Comparison of ENCODE assay signal across 26 cellular contexts in genomic region chr1:116413414-116413813, GRCh38.
"Had no signal": no experiment of that assay in that cellular context is flagged by ENCODE, and none has a peak within 500 bp of the region (broad histone marks: within the 10 kb centered on the region; RNA-seq: fewer than 3 reads in every experiment).

No MANE protein-coding gene starts in this region.

- FAIRE-seq: endothelial cell of umbilical vein, frontal cortex, small intestine, TTC549 had no signal

- H3K9me3 Mint-ChIP-seq: activated naive CD8-positive, alpha-beta T cell treated with anti-CD3 and anti-CD28 coated beads, Interleukin-2, amount 10 ng/mL, durations not matched to agents 7 days and 5 days; activated T-helper 17 cell treated with anti-CD3 and anti-CD28 coated beads, Interleukin-2, amount 50 U/mL, for 72 hours; effector memory CD8-positive, alpha-beta T cell; immature natural killer cell; stimulated activated effector memory CD8-positive, alpha-beta T cell treated with anti-CD3 and anti-CD28 coated beads, Interleukin-12 subunit alpha, Interleukin-12 subunit beta, amount 100 ng/mL, for 72 hours had no signal

- H2AFZ ChIP-seq: hepatocyte had no signal

- H3K27me3 Mint-ChIP-seq: activated naive CD8-positive, alpha-beta T cell treated with anti-CD3 and anti-CD28 coated beads, Interleukin-2, amount 10 ng/mL, durations not matched to agents 7 days and 5 days; activated T-helper 17 cell treated with anti-CD3 and anti-CD28 coated beads, Interleukin-2, amount 50 U/mL, for 72 hours; effector memory CD8-positive, alpha-beta T cell; stimulated activated naive CD8-positive, alpha-beta T cell treated with anti-CD3 and anti-CD28 coated beads, Interleukin-15, amount 100 ng/mL, for 72 hours had no signal

- H3K4me3 Mint-ChIP-seq: activated CD8-positive, alpha-beta T cell treated with anti-CD3 and anti-CD28 coated beads, Interleukin-2, amount 10 ng/mL, durations not matched to agents 7 days and 5 days; activated naive CD8-positive, alpha-beta T cell treated with anti-CD3 and anti-CD28 coated beads, Interleukin-2, amount 10 ng/mL, durations not matched to agents 7 days and 5 days; activated T-helper 17 cell treated with anti-CD3 and anti-CD28 coated beads, Interleukin-2, amount 50 U/mL, for 72 hours; effector memory CD8-positive, alpha-beta T cell; immature natural killer cell; stimulated activated effector memory CD8-positive, alpha-beta T cell treated with anti-CD3 and anti-CD28 coated beads, Interleukin-12 subunit alpha, Interleukin-12 subunit beta, amount 100 ng/mL, for 72 hours; stimulated activated naive CD8-positive, alpha-beta T cell treated with anti-CD3 and anti-CD28 coated beads, Interleukin-15, amount 100 ng/mL, for 72 hours had no signal

- H3K27me3 ChIP-seq: dorsolateral prefrontal cortex, esophagus muscularis mucosa, hepatocyte, left lung, suprapubic skin, tibial nerve had no signal

- H3K4me2 ChIP-seq: hepatocyte had no signal

- H3K4me3 ChIP-seq: dorsolateral prefrontal cortex, esophagus muscularis mucosa, hepatocyte, left lung, suprapubic skin, tibial nerve had no signal

- H3K9me3 ChIP-seq: esophagus muscularis mucosa, left lung, suprapubic skin, tibial nerve had no signal

- ATAC-seq: activated CD8-positive, alpha-beta T cell treated with anti-CD3 and anti-CD28 coated beads, Interleukin-2, amount 10 ng/mL, durations not matched to agents 7 days and 5 days; activated T-helper 17 cell treated with anti-CD3 and anti-CD28 coated beads, Interleukin-2, amount 50 U/mL, for 72 hours; effector memory CD8-positive, alpha-beta T cell; sciatic nerve; stimulated activated effector memory CD8-positive, alpha-beta T cell treated with anti-CD3 and anti-CD28 coated beads, Interleukin-12 subunit alpha, Interleukin-12 subunit beta, amount 100 ng/mL, for 72 hours; stimulated activated naive CD8-positive, alpha-beta T cell treated with anti-CD3 and anti-CD28 coated beads, Interleukin-15, amount 100 ng/mL, for 72 hours had no signal

- H3K36me3 Mint-ChIP-seq: stimulated activated effector memory CD8-positive, alpha-beta T cell treated with anti-CD3 and anti-CD28 coated beads, Interleukin-12 subunit alpha, Interleukin-12 subunit beta, amount 100 ng/mL, for 72 hours had no signal

- DNase-seq: activated CD4-positive, alpha-beta T cell treated with anti-CD3 and anti-CD28 coated beads for 1 hour; activated CD4-positive, alpha-beta T cell treated with anti-CD3 and anti-CD28 coated beads, Interleukin-2, amount 50 U/mL, for 1 hour; activated CD8-positive, alpha-beta T cell treated with anti-CD3 and anti-CD28 coated beads, Interleukin-2, amount 10 ng/mL, durations not matched to agents 7 days and 5 days; activated naive CD8-positive, alpha-beta T cell treated with anti-CD3 and anti-CD28 coated beads, Interleukin-2, amount 10 ng/mL, durations not matched to agents 7 days and 5 days; amygdala; dorsolateral prefrontal cortex; effector memory CD8-positive, alpha-beta T cell; glutamatergic neuron; immature natural killer cell; kidney glomerular epithelial cell; left lung; nucleus accumbens; posterior cingulate gyrus; small intestine; stimulated activated CD4-positive, alpha-beta T cell treated with anti-CD3 and anti-CD28 coated beads, Interleukin-2, amount 100 ng/mL, for 24 hours; stimulated activated naive CD8-positive, alpha-beta T cell treated with anti-CD3 and anti-CD28 coated beads, Interleukin-15, amount 100 ng/mL, for 72 hours had no signal

- H3K27ac ChIP-seq: esophagus muscularis mucosa, left lung, suprapubic skin, tibial nerve had no signal

- H3K27ac Mint-ChIP-seq: activated CD8-positive, alpha-beta T cell treated with anti-CD3 and anti-CD28 coated beads, Interleukin-2, amount 10 ng/mL, durations not matched to agents 7 days and 5 days; activated naive CD8-positive, alpha-beta T cell treated with anti-CD3 and anti-CD28 coated beads, Interleukin-2, amount 10 ng/mL, durations not matched to agents 7 days and 5 days; stimulated activated effector memory CD8-positive, alpha-beta T cell treated with anti-CD3 and anti-CD28 coated beads, Interleukin-12 subunit alpha, Interleukin-12 subunit beta, amount 100 ng/mL, for 72 hours; stimulated activated naive CD8-positive, alpha-beta T cell treated with anti-CD3 and anti-CD28 coated beads, Interleukin-15, amount 100 ng/mL, for 72 hours had no signal
